In genomic region chr2:38930600-38930999, GRCh38 we compare ENCODE assay signal across 1 cellular context.
TF ChIP-seq lines count a peak whose summit lies in the region.

No MANE protein-coding gene starts in this region.

TF ChIP-seq in K562, 482 proteins besides CTCF, POLR2A, EP300 and RAD21:
- TF ChIP-seq POLR2H (tag; IDR thresholded peaks at IDR 0.05; ENCODE audit: low read depth) (no peak), ZFPM2 (CRISPR knock-in tag; IDR thresholded peaks at IDR 0.05) (no peak), SIN3A (IDR thresholded peaks at IDR 0.05; ENCODE audit: borderline replicate concordance in 2 of 2, control insufficient read depth in 1 of 2, low read depth in 2 of 2, low read length in 2 of 2) (no peak), CCAR2 (IDR thresholded peaks at IDR 0.05; ENCODE audit: low read depth, low read length) (no peak), ZNF280A (IDR thresholded peaks at IDR 0.05; ENCODE audit: low read depth, partially characterized antibody) (no peak), RBBP5 (IDR thresholded peaks at IDR 0.05; ENCODE audit: borderline replicate concordance, insufficient read depth, low read length, poor library complexity, severe bottlenecking) (no peak), HIVEP1 (CRISPR knock-in tag; IDR thresholded peaks at IDR 0.05) (no peak), CBX1 (IDR thresholded peaks at IDR 0.05; ENCODE audit: low read depth) (no peak), PBX2 (CRISPR knock-in tag; IDR thresholded peaks at IDR 0.05; ENCODE audit: low read depth) (no peak), PBX2 (tag; conservative IDR thresholded peaks at IDR 0.05; ENCODE audit: low read depth) (peak; percentile 83), LCOR (CRISPR knock-in tag; IDR thresholded peaks at IDR 0.05) (no peak), MEIS2 (IDR thresholded peaks at IDR 0.05; ENCODE audit: partially characterized antibody) (peak; percentile 88), PKNOX1 (IDR thresholded peaks at IDR 0.05) (peak; percentile 72)
